Comparison of ENCODE assay signal across 8 cellular contexts in the genomic region with DNA sequence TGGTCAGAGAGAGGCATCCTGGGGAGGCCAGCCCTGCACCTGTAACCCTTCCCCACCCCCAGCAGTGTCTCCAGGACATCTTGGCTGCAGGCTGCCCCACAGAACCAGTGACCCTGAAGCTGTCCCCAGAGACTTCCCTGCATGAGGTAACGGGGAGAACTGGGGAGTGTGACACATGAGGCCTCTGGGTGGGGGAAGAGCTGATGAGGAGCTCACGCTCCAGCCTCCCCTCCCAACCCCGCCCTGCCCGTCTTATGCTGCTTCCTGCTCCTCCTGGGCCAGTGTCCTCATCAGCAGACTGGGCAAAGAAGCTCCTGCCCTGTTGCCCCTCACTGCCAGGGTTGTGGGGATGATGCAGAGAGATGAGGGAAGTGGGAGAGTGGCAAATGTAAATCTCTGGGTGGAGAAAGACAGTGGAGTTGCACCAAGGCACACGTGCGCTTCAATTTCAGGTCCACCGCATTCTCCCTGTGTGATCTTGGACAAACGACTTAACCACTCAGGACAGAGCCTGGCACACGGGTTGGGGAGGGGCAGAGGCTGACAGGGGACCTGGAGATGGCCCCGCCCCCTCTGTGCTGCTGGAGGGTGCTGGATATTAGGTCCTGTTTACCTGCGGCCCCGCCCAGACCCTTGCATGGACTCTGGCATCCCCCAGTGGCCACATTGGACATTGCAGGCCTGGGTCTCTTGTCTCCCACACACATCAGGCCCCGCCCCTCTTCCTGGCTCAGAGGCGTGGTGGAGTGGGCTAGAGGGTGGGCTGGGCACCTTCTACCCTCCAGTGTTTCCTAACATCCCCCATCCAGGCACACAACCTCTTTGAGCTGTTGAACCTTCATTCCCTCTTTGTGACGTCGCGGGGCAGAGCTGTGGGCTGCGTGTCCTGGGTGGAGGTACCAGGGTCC. TPM values are rescaled to one million over a fixed set of nuclear protein-coding genes. Genes with fewer than 3 reads are reported as not detected.
DNase-seq lines count a peak whose midpoint lies in the region; ATAC-seq and TF ChIP-seq lines count a peak whose summit lies in the region.

No MANE protein-coding gene starts in this region.

- peak; percentile 89 for DNase-seq in GM12865 (ENCODE audit: low read depth)
- DNase-seq in NCI-H774 (lab: John Stamatoyannopoulos, UW) = peak; percentile 57
- DNase-seq in activated CD4-positive, alpha-beta T cell treated with anti-CD3 and anti-CD28 coated beads, Interleukin-2, amount 50 U/mL, for 48 hours = peak; percentile 75 to 81
- peak; percentile 94 for DNase-seq in ecto neural progenitor cell (ENCODE audit: low spot score)
- DNase-seq in lung microvascular endothelial cell (ENCODE audit: low read depth in 2 of 2) = peak; percentile 73 to 86
- peak; percentile 81 for DNase-seq in stimulated activated CD8-positive, alpha-beta memory T cell treated with anti-CD3 and anti-CD28 coated beads, Interleukin-15, amount 100 ng/mL, for 1 hour (ENCODE audit: low read depth)

- ATAC-seq in HG03378 (IDR thresholded peaks at IDR 0.05; ENCODE audit: unreplicated experiment) (peak; percentile 47), HG03432 (IDR thresholded peaks at IDR 0.05; ENCODE audit: unreplicated experiment) (no peak)

- peak; percentile 99 for TF ChIP-seq CTCF in GM12865 (IDR thresholded peaks at IDR 0.05; ENCODE audit: insufficient read depth, low read depth, low read length, missing control alignments)

- no peak overlapping the region for H3K4me3 ChIP-seq in GM12865 (ENCODE audit: low read depth, low read length)

RNA-seq across cellular contexts. Expression of gene CLCNKB, which starts 12.3 kb away (rescaled TPM):
- total RNA-seq in lung microvascular endothelial cell = under 0.01 TPM in 1 of 2 replicates, not detected in the other

RNA-seq across cellular contexts. Expression of gene FAM131C, which starts 17.6 kb away (rescaled TPM):
- total RNA-seq in lung microvascular endothelial cell = 0.22 TPM in 1 of 2 replicates, not detected in the other

RNA-seq across cellular contexts. Expression of gene CLCNKA, which starts 34.0 kb away (rescaled TPM):
- total RNA-seq in lung microvascular endothelial cell = not detected in 2 replicates

RNA-seq across cellular contexts. Expression of gene HSPB7, which starts 38.0 kb away (rescaled TPM):
- not detected in 2 replicates for total RNA-seq in lung microvascular endothelial cell

RNA-seq across cellular contexts. Expression of gene SRARP, which starts 51.8 kb away (rescaled TPM):
- total RNA-seq in lung microvascular endothelial cell = 0.44 and 0.99 TPM in 2 replicates
